In genomic region chr19:34365463-34366401, GRCh38 we compare ENCODE assay signal across 8 cellular contexts. TPM values are rescaled to one million over a fixed set of nuclear protein-coding genes. Genes with fewer than 3 reads are reported as not detected.
DNase-seq lines count a peak whose midpoint lies in the region; ATAC-seq, FAIRE-seq and TF ChIP-seq lines count a peak whose summit lies in the region.

No MANE protein-coding gene starts in this region.

- H3K27me3 ChIP-seq in DND-41 (ENCODE audit: insufficient read depth, low read length, poor library complexity), result no peaks in the 10 kb centered on the region
- no peaks in the 10 kb centered on the region for H3K27me3 ChIP-seq in PC-9 (ENCODE audit: insufficient read depth, low read depth)
- no peaks in the 10 kb centered on the region for H3K27me3 ChIP-seq in bronchial epithelial cell (ENCODE audit: control insufficient read depth, insufficient read depth, low read length)

- peak overlapping the region; percentile 61 for H3K27ac ChIP-seq in DND-41 (ENCODE audit: low read length)
- H3K27ac ChIP-seq in PC-9, result peak overlapping the region; percentile 52; the same call in 1 of the 2 replicates
- H3K27ac ChIP-seq in skin epidermis, result peak overlapping the region; percentile 66 to 96 (median 88)

- intact Hi-C loops in PC-9 (cut with micrococcal nuclease; ENCODE audit: unreplicated experiment), result no loop called here

- no peaks in the 10 kb centered on the region for H3K9me3 Mint-ChIP-seq in immature natural killer cell

- H3K4me3 ChIP-seq in DND-41 (ENCODE audit: low read depth in 1 of 2, low read length in 2 of 2) (peak overlapping the region; percentile 73 to 85), PC-9 (peak overlapping the region; percentile 80), bronchial epithelial cell (ENCODE audit: low read depth, low read length) (peak overlapping the region; percentile 86), skin epidermis (peak overlapping the region; percentile 84 to 100 (median 95))

- TF ChIP-seq CTCF in DND-41 (IDR thresholded peaks at IDR 0.05; ENCODE audit: borderline replicate concordance, extremely low read depth, low read length, poor library complexity, severe bottlenecking) (no peak), PC-9 (conservative IDR thresholded peaks at IDR 0.05) (no peak), bronchial epithelial cell (IDR thresholded peaks at IDR 0.05; ENCODE audit: insufficient read depth, low read length, severe bottlenecking) (no peak)

- POLR2A ChIA-PET in PC-9 (lab: Charles Lee; ENCODE audit: unreplicated experiment), result interaction anchor here (0.6 kb wide), 1 partner anchor 193 kb away, joined by 4 read pairs; no protein-coding TSS in a partner anchor

- BruUV-seq in PC-9 (replicated peaks; lab: Mats Ljungman, UMichigan), result TSS peak; percentile 7

- H3K9me3 ChIP-seq in DND-41 (ENCODE audit: insufficient read depth, low read length, severe bottlenecking) (no peaks in the 10 kb centered on the region), PC-9 (ENCODE audit: insufficient read depth, low read depth) (no peaks in the 10 kb centered on the region)

- H3K4me2 ChIP-seq in DND-41 (ENCODE audit: insufficient read depth, low read length), result peak overlapping the region; percentile 78
- H3K4me2 ChIP-seq in PC-9, result peak overlapping the region; percentile 81

- CTCF ChIA-PET in PC-9 (lab: Charles Lee), result interaction anchor here (0.6 to 0.7 kb wide), 2 partner anchors 8 to 781 kb away, joined by 3 to 7 read pairs; no protein-coding TSS in a partner anchor

- H2AFZ ChIP-seq in DND-41 (ENCODE audit: low read depth, low read length) (peak overlapping the region; percentile 88), PC-9 (peak overlapping the region; percentile 93)

- H3K4me1 ChIP-seq in DND-41 (ENCODE audit: insufficient read depth, low read length) (peaks cover 28% of the 10 kb centered on the region), PC-9 (replicated peaks; ENCODE audit: insufficient read depth) (peaks cover 16% of the 10 kb centered on the region)

- H3K36me3 ChIP-seq in DND-41 (ENCODE audit: insufficient read depth, low read length), result peaks cover 42% of the 10 kb centered on the region
- peaks cover 35% of the 10 kb centered on the region for H3K36me3 ChIP-seq in PC-9 (ENCODE audit: low read depth)
- H3K36me3 ChIP-seq in bronchial epithelial cell (ENCODE audit: control insufficient read depth, insufficient read depth, low read length), result peaks cover 27% of the 10 kb centered on the region

- peak overlapping the region; percentile 93 for H3K9ac ChIP-seq in DND-41 (ENCODE audit: low read depth, low read length)

- DNase-seq in DND-41 (peak; percentile 30), PC-9 (peak in 1 of 2 experiments; percentile 35), bronchial epithelial cell (ENCODE audit: low read depth) (peak; percentile 23), immature natural killer cell (peak in 1 of 3 donors; percentile 10), NOMO-1 (lab: John Stamatoyannopoulos, UW; ENCODE audit: unreplicated experiment in 2 of 2) (no peak)

- peaks cover 22% of the 10 kb centered on the region; the same call in 1 of the 2 replicates for H3F3A ChIP-seq in PC-9 (ENCODE audit: insufficient read depth, low read depth)

- H3K79me2 ChIP-seq in DND-41 (ENCODE audit: insufficient read depth, low read length) (peaks cover 17% of the 10 kb centered on the region), PC-9 (ENCODE audit: low read depth) (peaks cover 48% of the 10 kb centered on the region)

- FAIRE-seq in bronchial epithelial cell (lab: Jason Lieb, UNC), result no peak

- ATAC-seq in DND-41 (ENCODE audit: insufficient read depth, low read depth), result peak; percentile 34
- ATAC-seq in HG02610 (IDR thresholded peaks at IDR 0.05; ENCODE audit: unreplicated experiment), result peak; percentile 6
- no peak for ATAC-seq in GM18858 (IDR thresholded peaks at IDR 0.05; ENCODE audit: unreplicated experiment)

- H3K4me1 Mint-ChIP-seq in immature natural killer cell, result peaks cover 29% of the 10 kb centered on the region in 2 donors

- peaks cover 2 to 9% (median 3%) of the 10 kb centered on the region in 3 donors for H3K27me3 Mint-ChIP-seq in immature natural killer cell (ENCODE audit: low read depth in 3 of 3)

- H4K20me1 ChIP-seq in DND-41 (ENCODE audit: insufficient read depth, low read length), result peaks cover 7% of the 10 kb centered on the region; the same call in 1 of the 2 replicates
- peaks cover 16% of the 10 kb centered on the region; the same call in 1 of the 2 replicates for H4K20me1 ChIP-seq in PC-9 (ENCODE audit: insufficient read depth)

- peaks cover 0 to 15% (median 0%) of the 10 kb centered on the region in 3 donors for H3K36me3 Mint-ChIP-seq in immature natural killer cell

- H3K4me3 Mint-ChIP-seq in immature natural killer cell, result peak overlapping the region; percentile 90 to 97 (median 90)

- peak overlapping the region; percentile 61 to 91 (median 80) for H3K27ac Mint-ChIP-seq in immature natural killer cell

- no peaks in the 10 kb centered on the region for H3K9me2 ChIP-seq in PC-9 (ENCODE audit: insufficient read depth)

RNA-seq across cellular contexts. Expression of gene GPI, which starts 0.7 kb away (rescaled TPM):
- 365 and 522 TPM in 2 replicates for total RNA-seq in PC-9 (2021)
- 125 and 130 TPM in 2 replicates for total RNA-seq in bronchial epithelial cell
- 100 to 1,000 TPM; 112 to 161 (median 143) TPM for polyA plus RNA-seq in immature natural killer cell

RNA-seq across cellular contexts. Expression of gene PDCD2L, which starts 38.5 kb away (rescaled TPM):
- 14.8 and 20.9 TPM in 2 replicates for total RNA-seq in PC-9 (2021)
- total RNA-seq in bronchial epithelial cell, result 12.9 and 24.5 TPM in 2 replicates
- polyA plus RNA-seq in immature natural killer cell, result 10 to 100 TPM in 2 of 3 donors, 1 to 10 TPM in 1; 6.5 to 14.3 (median 11.4) TPM

Comparison
In these comparisons a context has a peak if more than half of its experiments do, and no peak if none do; other contexts are left out.
1. DNase-seq: peak in DND-41 (single experiment) and bronchial epithelial cell (single experiment); none in NOMO-1 (0 of 2).
2. Peak in every context shown above with its lines, with median percentiles within 50 percentile points of each other: H3K27ac ChIP-seq and H3K4me3 ChIP-seq.